Comparison of ENCODE assay signal across 1 cellular context in the genomic region with DNA sequence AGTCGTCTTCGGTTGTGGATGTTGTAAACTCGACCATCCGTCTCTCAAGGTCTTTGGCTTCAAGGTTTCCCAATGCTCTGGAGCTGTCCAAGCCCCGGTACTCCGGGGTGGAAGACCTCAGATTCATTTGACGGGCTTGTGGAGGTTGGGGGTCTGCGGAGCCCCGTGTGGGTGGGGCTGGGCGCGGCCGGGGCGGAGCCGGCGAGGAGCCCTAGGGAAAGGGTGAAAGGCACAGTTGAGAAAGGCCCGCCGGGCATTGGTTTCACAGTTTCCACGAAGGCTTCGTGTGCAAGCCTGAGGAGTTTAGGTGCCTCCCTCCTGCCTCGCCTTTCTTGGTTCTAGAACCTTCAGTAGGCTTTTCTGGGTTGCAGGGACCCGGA.
TF ChIP-seq lines count a peak whose summit lies in the region.

No MANE protein-coding gene starts in this region.

TF ChIP-seq in WTC11, 78 proteins besides CTCF, POLR2A, EP300 and RAD21 (continued from another document):
- no peak for TF ChIP-seq NFYB (CRISPR knock-in tag; conservative IDR thresholded peaks at IDR 0.05; ENCODE audit: low read depth)
- no peak for TF ChIP-seq NFATC4 (CRISPR knock-in tag; IDR thresholded peaks at IDR 0.05)
- TF ChIP-seq, protein P1, sequence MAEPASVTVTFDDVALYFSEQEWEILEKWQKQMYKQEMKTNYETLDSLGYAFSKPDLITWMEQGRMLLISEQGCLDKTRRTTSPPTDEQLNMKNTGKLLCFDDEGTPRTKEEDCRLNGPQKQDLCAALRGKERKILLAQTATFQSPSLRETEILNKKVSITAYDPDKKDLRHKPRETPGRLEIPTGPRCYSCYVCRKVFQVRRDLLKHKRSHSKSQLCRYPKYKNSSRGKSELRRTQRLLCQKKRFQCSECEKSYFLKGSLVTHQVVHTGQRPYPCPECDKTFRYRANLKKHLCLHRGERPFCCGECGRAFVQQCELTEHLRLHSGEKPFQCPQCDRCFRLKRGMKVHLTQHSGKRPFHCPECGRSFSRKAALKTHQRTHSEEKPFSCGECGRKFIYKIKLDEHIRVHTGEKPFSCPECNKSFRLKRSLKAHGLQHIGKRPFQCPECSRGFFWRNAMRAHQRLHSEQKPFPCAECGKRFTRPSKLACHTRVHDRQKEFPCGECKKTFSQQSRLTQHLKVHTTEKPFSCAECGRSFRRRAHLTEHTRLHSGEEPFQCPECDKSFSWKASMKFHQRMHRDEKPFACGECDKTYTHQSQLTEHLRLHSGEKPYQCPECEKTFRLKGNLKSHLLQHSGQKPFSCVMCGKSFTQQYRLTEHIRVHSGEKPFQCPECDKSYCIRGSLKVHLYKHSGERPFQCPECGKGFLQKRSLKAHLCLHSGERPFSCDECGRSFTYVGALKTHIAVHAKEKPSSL (CRISPR knock-in tag; conservative IDR thresholded peaks at IDR 0.05), result no peak
- TF ChIP-seq, protein P2, sequence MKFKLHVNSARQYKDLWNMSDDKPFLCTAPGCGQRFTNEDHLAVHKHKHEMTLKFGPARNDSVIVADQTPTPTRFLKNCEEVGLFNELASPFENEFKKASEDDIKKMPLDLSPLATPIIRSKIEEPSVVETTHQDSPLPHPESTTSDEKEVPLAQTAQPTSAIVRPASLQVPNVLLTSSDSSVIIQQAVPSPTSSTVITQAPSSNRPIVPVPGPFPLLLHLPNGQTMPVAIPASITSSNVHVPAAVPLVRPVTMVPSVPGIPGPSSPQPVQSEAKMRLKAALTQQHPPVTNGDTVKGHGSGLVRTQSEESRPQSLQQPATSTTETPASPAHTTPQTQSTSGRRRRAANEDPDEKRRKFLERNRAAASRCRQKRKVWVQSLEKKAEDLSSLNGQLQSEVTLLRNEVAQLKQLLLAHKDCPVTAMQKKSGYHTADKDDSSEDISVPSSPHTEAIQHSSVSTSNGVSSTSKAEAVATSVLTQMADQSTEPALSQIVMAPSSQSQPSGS (CRISPR knock-in tag; IDR thresholded peaks at IDR 0.05; ENCODE audit: borderline replicate concordance, low read depth), result no peak
- TF ChIP-seq RORB (CRISPR knock-in tag; IDR thresholded peaks at IDR 0.05), result no peak
- no peak for TF ChIP-seq RELA (CRISPR knock-in tag; IDR thresholded peaks at IDR 0.05; ENCODE audit: borderline replicate concordance)
- TF ChIP-seq ZNF232 (CRISPR knock-in tag; IDR thresholded peaks at IDR 0.05), result no peak
- no peak for TF ChIP-seq ZNF121 (CRISPR knock-in tag; IDR thresholded peaks at IDR 0.05)
- TF ChIP-seq, protein P3, sequence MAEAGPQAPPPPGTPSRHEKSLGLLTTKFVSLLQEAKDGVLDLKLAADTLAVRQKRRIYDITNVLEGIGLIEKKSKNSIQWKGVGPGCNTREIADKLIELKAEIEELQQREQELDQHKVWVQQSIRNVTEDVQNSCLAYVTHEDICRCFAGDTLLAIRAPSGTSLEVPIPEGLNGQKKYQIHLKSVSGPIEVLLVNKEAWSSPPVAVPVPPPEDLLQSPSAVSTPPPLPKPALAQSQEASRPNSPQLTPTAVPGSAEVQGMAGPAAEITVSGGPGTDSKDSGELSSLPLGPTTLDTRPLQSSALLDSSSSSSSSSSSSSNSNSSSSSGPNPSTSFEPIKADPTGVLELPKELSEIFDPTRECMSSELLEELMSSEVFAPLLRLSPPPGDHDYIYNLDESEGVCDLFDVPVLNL (CRISPR knock-in tag; IDR thresholded peaks at IDR 0.05; ENCODE audit: borderline replicate concordance, low read depth), result no peak
